ENCODE assay signal across 10 cellular contexts in genomic region chr4:100299019-100299418, GRCh38.
DNase-seq lines count a peak whose midpoint lies in the region; ATAC-seq and TF ChIP-seq lines count a peak whose summit lies in the region.
"Had no signal": no experiment of that assay in that cellular context is flagged by ENCODE, and none has a peak within 500 bp of the region (broad histone marks: within the 10 kb centered on the region; RNA-seq: fewer than 3 reads in every experiment).

No MANE protein-coding gene starts in this region.

- DNase-seq in Caki2 (ENCODE audit: low read depth) (peak; percentile 45), SK-N-SH (no peak), foreskin fibroblast (peak; percentile 89 to 93), pulmonary artery endothelial cell (ENCODE audit: low read depth, low spot score) (peak; percentile 52)
- DNase-seq in activated T-cell treated with anti-CD3 and anti-CD28 coated beads, Interleukin-2, amount 50 U/mL, for 48 hours: no peak
- DNase-seq: DMS79, NCI-H1105 treated with DMSO at 0.1 percent for 48 hours had no signal

- H4K20me1 ChIP-seq in SK-N-SH (ENCODE audit: insufficient read depth): no peaks in the 10 kb centered on the region

- H3K9me2 ChIP-seq in SK-N-SH: no peaks in the 10 kb centered on the region

- no peak overlapping the region for H3K4me3 ChIP-seq in SK-N-SH (ENCODE audit: low read depth in 2 of 2, low read length in 1 of 2)
- no peak overlapping the region for H3K4me3 ChIP-seq in foreskin fibroblast (ENCODE audit: low read depth in 1 of 2, low read length in 2 of 2)

- H3K9ac ChIP-seq in SK-N-SH: no peak overlapping the region; the same call in 1 of the 2 replicates

- WGBS in SK-N-SH (ENCODE audit: low lambda C conversion rate): 6% methylated on average over 1 of the region's 1 CpG

- H3K79me2 ChIP-seq in SK-N-SH (ENCODE audit: insufficient read depth): no peaks in the 10 kb centered on the region

- H3K4me1 ChIP-seq in SK-N-SH (ENCODE audit: control insufficient read depth in 1 of 2, insufficient read depth in 2 of 2, low read depth in 1 of 2, low read length in 1 of 2): peaks cover 0 to 9% of the 10 kb centered on the region in 2 experiments; a peak in 2 of 4 replicates

- CTCF ChIA-PET in SK-N-SH (lab: Yijun Ruan, JAX): interaction anchor here (0.9 to 1.5 kb wide), 2 partner anchors 11 to 16 kb away, joined by 3 read pairs; no protein-coding TSS in a partner anchor

- in situ Hi-C loops in Caki2 (cut with HindIII; ENCODE audit: low pct_unique_long_range_greater_than_20kb, low sequenced_read_pairs): no loop called here

- H3K36me3 ChIP-seq in SK-N-SH (replicated peaks in 1 of 2; ENCODE audit: control insufficient read depth in 1 of 2, insufficient read depth in 2 of 2, low read length in 1 of 2): no peaks in the 10 kb centered on the region

- TF ChIP-seq RAD21 in SK-N-SH (IDR thresholded peaks at IDR 0.05; ENCODE audit: low read length): no peak

- POLR2A ChIA-PET in SK-N-SH (lab: Yijun Ruan, JAX): interaction anchor here (0.6 kb wide), 1 partner anchor 140 kb away, joined by 5 read pairs; no protein-coding TSS in a partner anchor

- peak in 1 of 2 experiments; percentile 48; a peak in 1 of 4 replicates for TF ChIP-seq EP300 in SK-N-SH (IDR thresholded peaks at IDR 0.05; ENCODE audit: borderline replicate concordance in 1 of 2, low read depth in 1 of 2, low read length in 1 of 2)

- no peaks in the 10 kb centered on the region for H3K27me3 ChIP-seq in SK-N-SH (ENCODE audit: insufficient read depth)

- peaks cover 8% of the 10 kb centered on the region for H3F3A ChIP-seq in SK-N-SH (replicated peaks; ENCODE audit: insufficient read depth)

- ATAC-seq in GM21717 (IDR thresholded peaks at IDR 0.05; ENCODE audit: unreplicated experiment): no peak
- ATAC-seq in HG03097 (IDR thresholded peaks at IDR 0.05; ENCODE audit: low FRiP score, unreplicated experiment): no peak
- ATAC-seq in GM21381 (IDR thresholded peaks at IDR 0.05; ENCODE audit: unreplicated experiment): no peak

- TF ChIP-seq CTCF in SK-N-SH (IDR thresholded peaks at IDR 0.05) (no peak), foreskin fibroblast (IDR thresholded peaks at IDR 0.05; ENCODE audit: low read depth, low read length) (no peak)

- H2AFZ ChIP-seq in SK-N-SH (ENCODE audit: low read depth): peak overlapping the region; percentile 66

- peak overlapping the region; percentile 58 to 82; a peak in 3 of 4 replicates for H3K27ac ChIP-seq in SK-N-SH (ENCODE audit: low read depth in 2 of 2, low read length in 1 of 2)

- H3K4me2 ChIP-seq in SK-N-SH: peak overlapping the region; percentile 25; the same call in 1 of the 2 replicates

- H3K9me3 ChIP-seq in SK-N-SH: no peaks in the 10 kb centered on the region

TF ChIP-seq in SK-N-SH, 30 proteins besides CTCF, POLR2A, EP300 and RAD21:
- TF ChIP-seq GATA2 (CRISPR knock-in tag; IDR thresholded peaks at IDR 0.05): no peak
- TF ChIP-seq FOXM1 (IDR thresholded peaks at IDR 0.05; ENCODE audit: low read depth): 0 out of 2 replicates have a peak, but pooled peaks have one; percentile 13
- peak; percentile 75; the same call in 1 of the 2 replicates for TF ChIP-seq MAX (IDR thresholded peaks at IDR 0.05; ENCODE audit: low read depth)
- 0 out of 2 replicates have a peak, but pooled peaks have one; percentile 22 for TF ChIP-seq TEAD4 (IDR thresholded peaks at IDR 0.05; ENCODE audit: borderline replicate concordance, insufficient read depth)
- TF ChIP-seq NFIC (IDR thresholded peaks at IDR 0.05; ENCODE audit: borderline replicate concordance): peak; percentile 32; the same call in 1 of the 2 replicates
- TF ChIP-seq USF2 (IDR thresholded peaks at IDR 0.05; ENCODE audit: borderline replicate concordance, low read depth, low read length): no peak
- TF ChIP-seq FOSL2 (IDR thresholded peaks at IDR 0.05; ENCODE audit: borderline replicate concordance, low read depth): peak; percentile 84
- no peak for TF ChIP-seq RFX5 (IDR thresholded peaks at IDR 0.05; ENCODE audit: low read length)
- peak; percentile 72 for TF ChIP-seq JUND (IDR thresholded peaks at IDR 0.05)
- TF ChIP-seq PBX3 (IDR thresholded peaks at IDR 0.05): peak; percentile 32; the same call in 1 of the 2 replicates
- TF ChIP-seq TCF12 (IDR thresholded peaks at IDR 0.05): peak; percentile 64; the same call in 1 of the 2 replicates
- TF ChIP-seq REST (IDR thresholded peaks at IDR 0.05; ENCODE audit: low read depth, low read length): peak; percentile 19; the same call in 1 of the 2 replicates

Comparison
In these comparisons a context has a peak if more than half of its experiments do, and no peak if none do; other contexts are left out.
1. DNase-seq: peak in Caki2 (single experiment), foreskin fibroblast (2 of 2) and pulmonary artery endothelial cell (single experiment); none in SK-N-SH (single experiment) and activated T-cell treated with anti-CD3 and anti-CD28 coated beads, Interleukin-2, amount 50 U/mL, for 48 hours (0 of 2).